1 cellular context compared by ENCODE assay signal in the genomic region with DNA sequence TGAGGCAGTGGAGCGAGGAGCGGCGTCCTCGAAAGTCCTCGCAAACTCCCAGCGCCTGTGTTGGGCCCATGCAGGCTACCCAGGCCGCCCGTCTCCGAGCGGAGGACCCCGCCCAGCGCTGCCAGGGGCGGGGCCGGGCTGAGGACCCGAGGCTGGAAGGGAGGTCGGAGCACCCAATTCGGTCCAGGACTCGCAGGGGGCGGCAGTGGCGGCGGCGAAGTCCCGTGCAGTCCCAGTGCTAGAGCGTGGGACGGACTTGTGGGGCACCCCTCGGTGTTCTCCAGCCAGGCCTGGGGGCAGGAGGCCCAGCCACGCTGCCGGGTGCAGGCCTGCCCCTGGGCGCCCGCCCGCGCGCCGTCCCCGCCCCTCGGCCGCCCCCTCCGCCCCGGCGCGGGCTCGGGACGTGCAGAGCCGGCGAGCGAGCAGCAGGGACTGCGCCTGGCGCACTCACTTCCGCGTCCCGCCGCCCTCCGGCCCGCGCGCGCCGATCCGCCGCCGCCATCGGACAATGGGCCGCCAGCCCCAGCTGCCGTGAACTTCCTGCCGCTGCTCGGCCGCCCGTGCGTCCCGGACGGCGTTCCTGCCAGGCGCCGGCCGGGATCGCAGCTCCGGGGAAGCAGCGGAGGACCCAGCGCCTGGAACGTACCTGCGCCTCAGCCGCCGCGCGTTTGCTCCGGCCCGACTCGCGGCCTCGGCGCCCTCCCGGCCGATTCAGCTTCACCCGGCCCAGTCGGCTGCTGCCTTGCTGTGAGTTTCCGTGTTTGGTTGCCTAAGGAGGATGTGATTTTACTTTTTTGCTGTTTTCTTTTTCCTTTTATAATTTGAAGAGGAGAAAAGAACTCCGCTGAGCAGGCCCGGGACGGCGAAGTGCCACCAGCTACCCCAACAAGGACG.
A peak's percentile ranks its signal among the peaks of the same experiment; 100 is the strongest.
TF ChIP-seq lines count a peak whose summit lies in the region.

No MANE protein-coding gene starts in this region.

TF ChIP-seq in K562, 482 proteins besides CTCF, POLR2A, EP300 and RAD21 (continued from another document and continues in another):
- TF ChIP-seq, protein P1, sequence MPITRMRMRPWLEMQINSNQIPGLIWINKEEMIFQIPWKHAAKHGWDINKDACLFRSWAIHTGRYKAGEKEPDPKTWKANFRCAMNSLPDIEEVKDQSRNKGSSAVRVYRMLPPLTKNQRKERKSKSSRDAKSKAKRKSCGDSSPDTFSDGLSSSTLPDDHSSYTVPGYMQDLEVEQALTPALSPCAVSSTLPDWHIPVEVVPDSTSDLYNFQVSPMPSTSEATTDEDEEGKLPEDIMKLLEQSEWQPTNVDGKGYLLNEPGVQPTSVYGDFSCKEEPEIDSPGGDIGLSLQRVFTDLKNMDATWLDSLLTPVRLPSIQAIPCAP (CRISPR knock-in tag; IDR thresholded peaks at IDR 0.05; ENCODE audit: borderline replicate concordance): no peak
- TF ChIP-seq KDM2B (CRISPR knock-in tag; IDR thresholded peaks at IDR 0.05): peak; percentile 76
- no peak for TF ChIP-seq ILK (tag; IDR thresholded peaks at IDR 0.05; ENCODE audit: borderline replicate concordance, low read depth)
- no peak for TF ChIP-seq MAFK (IDR thresholded peaks at IDR 0.05; ENCODE audit: low read length)
- no peak for TF ChIP-seq RCOR1 (IDR thresholded peaks at IDR 0.05; ENCODE audit: borderline replicate concordance in 1 of 2, low read depth in 2 of 2, low read length in 2 of 2)
- TF ChIP-seq YY1 (IDR thresholded peaks at IDR 0.05; ENCODE audit: borderline replicate concordance in 1 of 3, control insufficient read depth in 1 of 3, extremely low read depth in 1 of 3, insufficient read depth in 3 of 3, insufficient read length in 1 of 3, insufficient replicate concordance in 2 of 3, low read depth in 1 of 3, low read length in 2 of 3): peak; percentile 34 to 84 (median 79)
- TF ChIP-seq, protein P2, sequence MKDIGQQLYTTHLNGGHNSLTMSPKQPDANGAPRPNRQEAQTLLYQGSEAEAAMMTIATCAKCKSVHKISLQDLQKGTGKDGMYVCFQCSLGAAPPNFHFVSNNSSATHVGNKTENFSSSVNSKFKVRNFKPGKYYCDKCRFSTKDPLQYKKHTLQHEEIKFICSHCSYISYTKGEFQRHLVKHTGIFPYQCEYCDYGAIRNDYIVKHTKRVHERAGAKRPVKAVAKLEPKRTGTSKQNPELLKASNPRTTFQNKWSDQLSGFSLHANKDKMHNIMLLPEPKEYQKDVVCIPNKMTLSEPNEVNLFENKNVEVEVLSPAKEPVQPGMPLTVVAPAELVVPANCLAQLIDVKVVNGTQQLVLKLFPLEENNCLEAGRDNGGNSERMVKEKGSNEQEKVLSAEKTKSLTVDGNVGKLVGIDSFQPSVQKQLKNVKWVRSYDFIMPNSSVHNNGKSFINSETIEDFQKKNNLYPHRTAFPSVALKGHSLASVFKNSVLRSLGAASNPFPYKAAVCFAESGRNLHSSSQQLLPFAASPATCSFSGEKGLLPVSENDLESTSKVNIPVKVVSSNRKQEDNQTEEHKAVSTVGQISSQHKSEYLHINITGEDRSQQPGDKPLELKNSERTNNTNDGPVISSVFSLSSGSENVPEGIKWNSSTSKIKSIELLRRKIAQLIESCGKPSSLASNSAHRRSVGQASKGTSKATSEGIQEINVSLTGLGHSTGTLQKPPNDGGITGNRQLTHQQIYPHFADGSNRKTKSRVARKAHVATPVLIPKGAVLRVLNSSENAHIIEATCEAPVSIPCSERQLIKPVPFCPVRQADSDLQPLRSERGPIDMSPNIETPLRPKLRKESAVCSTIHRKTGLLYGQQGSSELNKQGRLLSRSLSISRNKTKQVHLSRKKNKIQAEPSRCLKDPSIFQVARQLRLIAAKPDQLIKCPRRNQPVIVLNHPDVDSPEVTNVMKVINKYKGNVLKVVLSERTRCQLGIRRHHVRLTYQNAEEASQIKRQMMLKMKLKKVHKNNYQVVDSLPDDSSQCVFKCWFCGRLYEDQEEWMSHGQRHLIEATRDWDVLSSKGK (CRISPR knock-in tag; IDR thresholded peaks at IDR 0.05): no peak
- TF ChIP-seq SIN3B (IDR thresholded peaks at IDR 0.05; ENCODE audit: low read depth): peak; percentile 71
- no peak for TF ChIP-seq ZNF311 (CRISPR knock-in tag; IDR thresholded peaks at IDR 0.05)
- no peak for TF ChIP-seq ADNP (tag; IDR thresholded peaks at IDR 0.05)
- TF ChIP-seq, protein P3, sequence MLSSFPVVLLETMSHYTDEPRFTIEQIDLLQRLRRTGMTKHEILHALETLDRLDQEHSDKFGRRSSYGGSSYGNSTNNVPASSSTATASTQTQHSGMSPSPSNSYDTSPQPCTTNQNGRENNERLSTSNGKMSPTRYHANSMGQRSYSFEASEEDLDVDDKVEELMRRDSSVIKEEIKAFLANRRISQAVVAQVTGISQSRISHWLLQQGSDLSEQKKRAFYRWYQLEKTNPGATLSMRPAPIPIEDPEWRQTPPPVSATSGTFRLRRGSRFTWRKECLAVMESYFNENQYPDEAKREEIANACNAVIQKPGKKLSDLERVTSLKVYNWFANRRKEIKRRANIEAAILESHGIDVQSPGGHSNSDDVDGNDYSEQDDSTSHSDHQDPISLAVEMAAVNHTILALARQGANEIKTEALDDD (IDR thresholded peaks at IDR 0.05): no peak
- no peak for TF ChIP-seq NFATC3 (IDR thresholded peaks at IDR 0.05)
- TF ChIP-seq, protein P4, sequence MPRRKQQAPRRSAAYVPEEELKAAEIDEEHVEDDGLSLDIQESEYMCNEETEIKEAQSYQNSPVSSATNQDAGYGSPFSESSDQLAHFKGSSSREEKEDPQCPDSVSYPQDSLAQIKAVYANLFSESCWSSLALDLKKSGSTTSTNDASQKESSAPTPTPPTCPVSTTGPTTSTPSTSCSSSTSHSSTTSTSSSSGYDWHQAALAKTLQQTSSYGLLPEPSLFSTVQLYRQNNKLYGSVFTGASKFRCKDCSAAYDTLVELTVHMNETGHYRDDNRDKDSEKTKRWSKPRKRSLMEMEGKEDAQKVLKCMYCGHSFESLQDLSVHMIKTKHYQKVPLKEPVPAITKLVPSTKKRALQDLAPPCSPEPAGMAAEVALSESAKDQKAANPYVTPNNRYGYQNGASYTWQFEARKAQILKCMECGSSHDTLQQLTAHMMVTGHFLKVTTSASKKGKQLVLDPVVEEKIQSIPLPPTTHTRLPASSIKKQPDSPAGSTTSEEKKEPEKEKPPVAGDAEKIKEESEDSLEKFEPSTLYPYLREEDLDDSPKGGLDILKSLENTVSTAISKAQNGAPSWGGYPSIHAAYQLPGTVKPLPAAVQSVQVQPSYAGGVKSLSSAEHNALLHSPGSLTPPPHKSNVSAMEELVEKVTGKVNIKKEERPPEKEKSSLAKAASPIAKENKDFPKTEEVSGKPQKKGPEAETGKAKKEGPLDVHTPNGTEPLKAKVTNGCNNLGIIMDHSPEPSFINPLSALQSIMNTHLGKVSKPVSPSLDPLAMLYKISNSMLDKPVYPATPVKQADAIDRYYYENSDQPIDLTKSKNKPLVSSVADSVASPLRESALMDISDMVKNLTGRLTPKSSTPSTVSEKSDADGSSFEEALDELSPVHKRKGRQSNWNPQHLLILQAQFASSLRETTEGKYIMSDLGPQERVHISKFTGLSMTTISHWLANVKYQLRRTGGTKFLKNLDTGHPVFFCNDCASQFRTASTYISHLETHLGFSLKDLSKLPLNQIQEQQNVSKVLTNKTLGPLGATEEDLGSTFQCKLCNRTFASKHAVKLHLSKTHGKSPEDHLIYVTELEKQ (CRISPR knock-in tag; IDR thresholded peaks at IDR 0.05): no peak
- TF ChIP-seq HDAC1 (IDR thresholded peaks at IDR 0.05): 0 out of 4 replicates have a peak, but pooled peaks of 1 of the 2 experiments have one; percentile 37
- TF ChIP-seq NCOA6 (IDR thresholded peaks at IDR 0.05): no peak
- TF ChIP-seq, protein P5, sequence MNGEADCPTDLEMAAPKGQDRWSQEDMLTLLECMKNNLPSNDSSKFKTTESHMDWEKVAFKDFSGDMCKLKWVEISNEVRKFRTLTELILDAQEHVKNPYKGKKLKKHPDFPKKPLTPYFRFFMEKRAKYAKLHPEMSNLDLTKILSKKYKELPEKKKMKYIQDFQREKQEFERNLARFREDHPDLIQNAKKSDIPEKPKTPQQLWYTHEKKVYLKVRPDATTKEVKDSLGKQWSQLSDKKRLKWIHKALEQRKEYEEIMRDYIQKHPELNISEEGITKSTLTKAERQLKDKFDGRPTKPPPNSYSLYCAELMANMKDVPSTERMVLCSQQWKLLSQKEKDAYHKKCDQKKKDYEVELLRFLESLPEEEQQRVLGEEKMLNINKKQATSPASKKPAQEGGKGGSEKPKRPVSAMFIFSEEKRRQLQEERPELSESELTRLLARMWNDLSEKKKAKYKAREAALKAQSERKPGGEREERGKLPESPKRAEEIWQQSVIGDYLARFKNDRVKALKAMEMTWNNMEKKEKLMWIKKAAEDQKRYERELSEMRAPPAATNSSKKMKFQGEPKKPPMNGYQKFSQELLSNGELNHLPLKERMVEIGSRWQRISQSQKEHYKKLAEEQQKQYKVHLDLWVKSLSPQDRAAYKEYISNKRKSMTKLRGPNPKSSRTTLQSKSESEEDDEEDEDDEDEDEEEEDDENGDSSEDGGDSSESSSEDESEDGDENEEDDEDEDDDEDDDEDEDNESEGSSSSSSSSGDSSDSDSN (IDR thresholded peaks at IDR 0.05; ENCODE audit: borderline replicate concordance in 1 of 2, low read depth in 2 of 2, low read length in 2 of 2): peak; percentile 85 to 87; a peak in 2 of 4 replicates
- peak; percentile 20; the same call in 1 of the 2 replicates for TF ChIP-seq SAFB (IDR thresholded peaks at IDR 0.05; ENCODE audit: borderline replicate concordance, low read depth, low read length)
- TF ChIP-seq NRF1 (conservative IDR thresholded peaks at IDR 0.05 in 1 of 2, IDR thresholded peaks at IDR 0.05 in 1 of 2): peak; percentile 66 to 72; a peak in 3 of 4 replicates
- no peak for TF ChIP-seq ZNF561 (CRISPR knock-in tag; conservative IDR thresholded peaks at IDR 0.05)
- TF ChIP-seq, protein P6, sequence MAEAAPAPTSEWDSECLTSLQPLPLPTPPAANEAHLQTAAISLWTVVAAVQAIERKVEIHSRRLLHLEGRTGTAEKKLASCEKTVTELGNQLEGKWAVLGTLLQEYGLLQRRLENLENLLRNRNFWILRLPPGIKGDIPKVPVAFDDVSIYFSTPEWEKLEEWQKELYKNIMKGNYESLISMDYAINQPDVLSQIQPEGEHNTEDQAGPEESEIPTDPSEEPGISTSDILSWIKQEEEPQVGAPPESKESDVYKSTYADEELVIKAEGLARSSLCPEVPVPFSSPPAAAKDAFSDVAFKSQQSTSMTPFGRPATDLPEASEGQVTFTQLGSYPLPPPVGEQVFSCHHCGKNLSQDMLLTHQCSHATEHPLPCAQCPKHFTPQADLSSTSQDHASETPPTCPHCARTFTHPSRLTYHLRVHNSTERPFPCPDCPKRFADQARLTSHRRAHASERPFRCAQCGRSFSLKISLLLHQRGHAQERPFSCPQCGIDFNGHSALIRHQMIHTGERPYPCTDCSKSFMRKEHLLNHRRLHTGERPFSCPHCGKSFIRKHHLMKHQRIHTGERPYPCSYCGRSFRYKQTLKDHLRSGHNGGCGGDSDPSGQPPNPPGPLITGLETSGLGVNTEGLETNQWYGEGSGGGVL (CRISPR knock-in tag; IDR thresholded peaks at IDR 0.05): no peak
- TF ChIP-seq, protein P7, sequence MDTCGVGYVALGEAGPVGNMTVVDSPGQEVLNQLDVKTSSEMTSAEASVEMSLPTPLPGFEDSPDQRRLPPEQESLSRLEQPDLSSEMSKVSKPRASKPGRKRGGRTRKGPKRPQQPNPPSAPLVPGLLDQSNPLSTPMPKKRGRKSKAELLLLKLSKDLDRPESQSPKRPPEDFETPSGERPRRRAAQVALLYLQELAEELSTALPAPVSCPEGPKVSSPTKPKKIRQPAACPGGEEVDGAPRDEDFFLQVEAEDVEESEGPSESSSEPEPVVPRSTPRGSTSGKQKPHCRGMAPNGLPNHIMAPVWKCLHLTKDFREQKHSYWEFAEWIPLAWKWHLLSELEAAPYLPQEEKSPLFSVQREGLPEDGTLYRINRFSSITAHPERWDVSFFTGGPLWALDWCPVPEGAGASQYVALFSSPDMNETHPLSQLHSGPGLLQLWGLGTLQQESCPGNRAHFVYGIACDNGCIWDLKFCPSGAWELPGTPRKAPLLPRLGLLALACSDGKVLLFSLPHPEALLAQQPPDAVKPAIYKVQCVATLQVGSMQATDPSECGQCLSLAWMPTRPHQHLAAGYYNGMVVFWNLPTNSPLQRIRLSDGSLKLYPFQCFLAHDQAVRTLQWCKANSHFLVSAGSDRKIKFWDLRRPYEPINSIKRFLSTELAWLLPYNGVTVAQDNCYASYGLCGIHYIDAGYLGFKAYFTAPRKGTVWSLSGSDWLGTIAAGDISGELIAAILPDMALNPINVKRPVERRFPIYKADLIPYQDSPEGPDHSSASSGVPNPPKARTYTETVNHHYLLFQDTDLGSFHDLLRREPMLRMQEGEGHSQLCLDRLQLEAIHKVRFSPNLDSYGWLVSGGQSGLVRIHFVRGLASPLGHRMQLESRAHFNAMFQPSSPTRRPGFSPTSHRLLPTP (IDR thresholded peaks at IDR 0.05; ENCODE audit: borderline replicate concordance, extremely low read depth, insufficient read length): no peak
- TF ChIP-seq, protein P8, sequence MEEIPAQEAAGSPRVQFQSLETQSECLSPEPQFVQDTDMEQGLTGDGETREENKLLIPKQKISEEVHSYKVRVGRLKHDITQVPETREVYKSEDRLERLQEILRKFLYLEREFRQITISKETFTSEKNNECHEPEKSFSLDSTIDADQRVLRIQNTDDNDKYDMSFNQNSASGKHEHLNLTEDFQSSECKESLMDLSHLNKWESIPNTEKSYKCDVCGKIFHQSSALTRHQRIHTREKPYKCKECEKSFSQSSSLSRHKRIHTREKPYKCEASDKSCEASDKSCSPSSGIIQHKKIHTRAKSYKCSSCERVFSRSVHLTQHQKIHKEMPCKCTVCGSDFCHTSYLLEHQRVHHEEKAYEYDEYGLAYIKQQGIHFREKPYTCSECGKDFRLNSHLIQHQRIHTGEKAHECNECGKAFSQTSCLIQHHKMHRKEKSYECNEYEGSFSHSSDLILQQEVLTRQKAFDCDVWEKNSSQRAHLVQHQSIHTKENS (CRISPR knock-in tag; IDR thresholded peaks at IDR 0.05): no peak
- TF ChIP-seq EP400 (IDR thresholded peaks at IDR 0.05): no peak
- TF ChIP-seq EZH2 (IDR thresholded peaks at IDR 0.05; ENCODE audit: borderline replicate concordance, low read depth, low read length): no peak
- no peak for TF ChIP-seq ZNF778 (CRISPR knock-in tag; IDR thresholded peaks at IDR 0.05)
- no peak for TF ChIP-seq ARID1B (IDR thresholded peaks at IDR 0.05)
- 0 out of 2 replicates have a peak, but pooled peaks have one; percentile 20 for TF ChIP-seq ESRRA (IDR thresholded peaks at IDR 0.05; ENCODE audit: borderline replicate concordance, low read depth)
- peak; percentile 68; the same call in 1 of the 2 replicates for TF ChIP-seq HNRNPL (IDR thresholded peaks at IDR 0.05; ENCODE audit: low read depth, low read length)
- no peak for TF ChIP-seq JUND (IDR thresholded peaks at IDR 0.05; ENCODE audit: borderline replicate concordance, low read depth, low read length)
- no peak; the same call in 2 of the 3 replicates for TF ChIP-seq JUND (tag; IDR thresholded peaks at IDR 0.05; ENCODE audit: borderline replicate concordance, low read depth, low read length)
- no peak for TF ChIP-seq JUNB (CRISPR knock-in tag; conservative IDR thresholded peaks at IDR 0.05)
- no peak for TF ChIP-seq SREBF2 (CRISPR knock-in tag; IDR thresholded peaks at IDR 0.05)
- no peak for TF ChIP-seq SRSF1 (IDR thresholded peaks at IDR 0.05; ENCODE audit: low read depth, low read length)
- TF ChIP-seq BACH1 (tag; IDR thresholded peaks at IDR 0.05): no peak
- no peak for TF ChIP-seq XRCC3 (IDR thresholded peaks at IDR 0.05)
- no peak for TF ChIP-seq HIVEP1 (CRISPR knock-in tag; IDR thresholded peaks at IDR 0.05)
